ENCODE assay signal across 9 cellular contexts in the genomic region with DNA sequence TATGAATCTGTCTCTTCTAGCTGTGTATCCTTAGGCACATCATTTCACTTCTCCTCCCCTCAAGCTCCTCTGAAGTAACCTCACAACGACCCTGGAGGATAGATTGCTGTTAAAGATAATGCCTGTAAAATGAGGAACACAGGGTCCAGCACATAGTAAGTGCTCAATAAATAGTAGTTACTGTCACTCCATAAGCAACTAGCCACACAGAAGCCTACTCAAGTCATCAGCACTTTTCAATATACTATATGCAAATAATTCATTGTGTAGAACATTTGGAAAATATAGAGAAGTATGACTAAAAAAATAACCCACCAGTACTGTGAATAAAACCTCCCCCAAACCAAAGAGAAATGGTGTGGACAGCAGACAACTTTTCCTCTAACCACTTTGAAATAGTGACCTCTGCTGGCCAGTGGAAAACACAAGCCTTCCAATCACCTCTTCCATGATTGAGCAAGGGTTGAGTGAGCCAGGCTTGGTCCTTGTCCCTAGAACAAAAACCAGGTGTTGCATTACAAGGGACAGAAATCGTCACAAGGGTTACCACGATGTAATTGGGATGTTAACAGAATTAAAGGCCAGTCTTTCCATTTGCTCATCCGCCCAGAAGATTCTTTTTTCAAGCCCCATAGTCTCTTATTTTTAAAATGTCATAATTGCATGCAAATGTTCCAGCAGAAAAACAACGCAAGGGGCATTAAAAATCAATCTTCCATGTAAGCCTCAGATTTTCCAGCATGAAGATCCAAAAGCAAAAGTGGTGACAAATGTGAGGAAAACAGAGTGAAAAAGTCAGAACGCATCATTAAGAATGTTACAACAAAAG. TPM values are rescaled to one million over a fixed set of nuclear protein-coding genes. Genes with fewer than 3 reads are reported as not detected.
DNase-seq lines count a peak whose midpoint lies in the region; ATAC-seq, FAIRE-seq and TF ChIP-seq lines count a peak whose summit lies in the region.
"Had no signal": no experiment of that assay in that cellular context is flagged by ENCODE, and none has a peak within 500 bp of the region (broad histone marks: within the 10 kb centered on the region; RNA-seq: fewer than 3 reads in every experiment).

No MANE protein-coding gene starts in this region.

- no peaks in the 10 kb centered on the region for H3K36me3 ChIP-seq in H1 (ENCODE audit: control insufficient read depth in 2 of 4, insufficient read depth in 4 of 4, low read length in 3 of 4)
- H3K36me3 ChIP-seq in mucosa of descending colon (ENCODE audit: low read depth): no peaks in the 10 kb centered on the region

- H3K14ac ChIP-seq in H1 (ENCODE audit: insufficient read length): no peak overlapping the region

- no peak overlapping the region for H3K27ac ChIP-seq in H1 (ENCODE audit: low read depth, low read length)
- H3K27ac ChIP-seq: BLaER1 treated with 17β-estradiol and CSF1 and Interleukin-3, amounts not matched to agents 10 nM and 100 nM had no signal

- peak; percentile 76 to 77 for TF ChIP-seq RAD21 in H1 (IDR thresholded peaks at IDR 0.05 in 1 of 2, conservative IDR thresholded peaks at IDR 0.05 in 1 of 2; ENCODE audit: low read depth in 2 of 2, low read length in 2 of 2)

- H3K18ac ChIP-seq in H1 (ENCODE audit: extremely low read depth, low read length): no peak overlapping the region

- H2BK5ac ChIP-seq in H1 (ENCODE audit: low read depth, low read length): no peak overlapping the region

- no peak overlapping the region for H3K9ac ChIP-seq in H1 (replicated peaks in 1 of 4; ENCODE audit: extremely low read depth in 1 of 4, low read depth in 3 of 4, low read length in 3 of 4)
- H3K9ac ChIP-seq: BLaER1 treated with 17β-estradiol and CSF1 and Interleukin-3, amounts not matched to agents 10 nM and 100 nM had no signal

- H2BK120ac ChIP-seq in H1 (replicated peaks; ENCODE audit: low read depth, low read length): no peak overlapping the region

- no peak overlapping the region for H2BK20ac ChIP-seq in H1 (ENCODE audit: low read length)

- H3K23me2 ChIP-seq in H1 (ENCODE audit: low read depth, low read length): no peaks in the 10 kb centered on the region

- no peaks in the 10 kb centered on the region for H3K79me2 ChIP-seq in H1 (ENCODE audit: control insufficient read depth in 1 of 2, insufficient read depth in 2 of 2, low read length in 2 of 2)

- no peak for FAIRE-seq in HTR-8/SVneo (lab: Jason Lieb, UNC)
- FAIRE-seq in RCC 7860 (lab: Jason Lieb, UNC): peak; percentile 69
- peak; percentile 86 for FAIRE-seq in H1 (lab: Jason Lieb, UNC)

- no peak for TF ChIP-seq EP300 in H1 (IDR thresholded peaks at IDR 0.05; ENCODE audit: borderline replicate concordance in 1 of 2, low read depth in 2 of 2, low read length in 2 of 2)

- no peaks in the 10 kb centered on the region for H4K20me1 ChIP-seq in H1 (replicated peaks in 1 of 2; ENCODE audit: control insufficient read depth in 1 of 2, insufficient read depth in 2 of 2, low read length in 2 of 2)
- H4K20me1 ChIP-seq: BLaER1 treated with 17β-estradiol and CSF1 and Interleukin-3, amounts not matched to agents 10 nM and 100 nM had no signal

- H4K8ac ChIP-seq in H1 (ENCODE audit: extremely low read depth, insufficient read depth, low read length): no peak overlapping the region

- no peaks in the 10 kb centered on the region for H3K79me1 ChIP-seq in H1 (ENCODE audit: low read depth, low read length)

- no peak overlapping the region for H3K56ac ChIP-seq in H1 (replicated peaks; ENCODE audit: insufficient read length, low read depth, low read length)

- no peaks in the 10 kb centered on the region for H3K27me3 ChIP-seq in H1 (replicated peaks in 1 of 4; ENCODE audit: control insufficient read depth in 3 of 4, extremely low read depth in 1 of 4, insufficient read depth in 3 of 4, low read length in 3 of 4)
- H3K27me3 ChIP-seq: BLaER1 treated with 17β-estradiol and CSF1 and Interleukin-3, amounts not matched to agents 10 nM and 100 nM had no signal

- peak; percentile 26 to 82 (median 69) for TF ChIP-seq CTCF in H1 (IDR thresholded peaks at IDR 0.05; ENCODE audit: control extremely low read depth in 1 of 3, insufficient read depth in 1 of 3, low read depth in 1 of 3, low read length in 3 of 3)
- TF ChIP-seq CTCF in mucosa of descending colon (IDR thresholded peaks at IDR 0.05): peak; percentile 50

- intact Hi-C loops in mucosa of descending colon (cut with DNase I, micrococcal nuclease): loop anchor here (5.0 to 10.0 kb wide), 2 partner anchors 267 to 270 kb away; no protein-coding TSS in a partner anchor

- no peaks in the 10 kb centered on the region for H3K9me3 ChIP-seq in H1 (ENCODE audit: insufficient read depth in 2 of 2, low read depth in 1 of 2, low read length in 1 of 2)
- no peaks in the 10 kb centered on the region for H3K9me3 ChIP-seq in mucosa of descending colon

- DNase-seq in NCI-H1436 (lab: John Stamatoyannopoulos, UW): peak; percentile 19
- DNase-seq in NCI-H1436 treated with DMSO at 0.1 percent for 48 hours (lab: John Stamatoyannopoulos, UW): no peak
- DNase-seq in HTR-8/SVneo (ENCODE audit: insufficient read length, low spot score): peak; percentile 49
- peak; percentile 49 for DNase-seq in RCC 7860 (ENCODE audit: low spot score)
- DNase-seq in H1 (ENCODE audit: low read depth in 1 of 2, low spot score in 2 of 2): no peak
- DNase-seq in mucosa of descending colon: peak in 1 of 3 donors; percentile 71

- H3K4me3 ChIP-seq in H1 (ENCODE audit: extremely low read depth in 1 of 4, insufficient read depth in 2 of 4, low read depth in 3 of 4, low read length in 4 of 4) (no peak overlapping the region), mucosa of descending colon (no peak overlapping the region)
- H3K4me3 ChIP-seq: BLaER1 treated with 17β-estradiol and CSF1 and Interleukin-3, amounts not matched to agents 10 nM and 100 nM had no signal

- POLR2A ChIA-PET in H1 (lab: Charles Lee; ENCODE audit: partially characterized antibody): interaction anchor here (0.7 kb wide), 1 partner anchor 95 kb away, joined by 3 read pairs; no protein-coding TSS in a partner anchor

- no peak overlapping the region for H4K91ac ChIP-seq in H1 (replicated peaks; ENCODE audit: insufficient read length, low read length)

- H4K5ac ChIP-seq in H1 (ENCODE audit: insufficient read length, low read depth, low read length): no peak overlapping the region

- H3K4me1 ChIP-seq in H1 (replicated peaks in 1 of 4; ENCODE audit: control insufficient read depth in 3 of 4, insufficient read depth in 4 of 4, low read length in 3 of 4) (no peaks in the 10 kb centered on the region), mucosa of descending colon (ENCODE audit: low read depth) (no peaks in the 10 kb centered on the region)

- no peak overlapping the region for H2AFZ ChIP-seq in H1 (ENCODE audit: low read length)

- CTCF ChIA-PET in H1 (lab: Charles Lee; ENCODE audit: partially characterized antibody): interaction anchor here (0.8 to 4.0 kb wide), 20 partner anchors 8 to 303 kb away, joined by 3 to 35 read pairs (median 4); no protein-coding TSS in a partner anchor

- ATAC-seq in mucosa of descending colon (peak; percentile 64), GM21423 (IDR thresholded peaks at IDR 0.05; ENCODE audit: unreplicated experiment) (no peak), HG02678 (IDR thresholded peaks at IDR 0.05; ENCODE audit: unreplicated experiment) (no peak)

- H3K4me2 ChIP-seq in H1 (ENCODE audit: insufficient read depth in 1 of 2, low read depth in 2 of 2, low read length in 2 of 2): no peak overlapping the region
- H3K4me2 ChIP-seq: BLaER1 treated with 17β-estradiol and CSF1 and Interleukin-3, amounts not matched to agents 10 nM and 100 nM had no signal

- no peak overlapping the region for H2AK5ac ChIP-seq in H1 (ENCODE audit: low read depth, low read length)

- 47% methylated on average over 6 of the region's 6 CpGs; no CpG with 5 or more reads in 1 of the 2 experiments for WGBS in H1 (ENCODE audit: extremely low coverage in 1 of 2, insufficient coverage in 1 of 2, insufficient read length in 1 of 2, insufficient replicate concordance in 2 of 2, low coverage in 1 of 2, low lambda C conversion rate in 2 of 2, missing lambda C conversion rate in 1 of 2), 2 experiments

- no peak overlapping the region for H2BK12ac ChIP-seq in H1 (ENCODE audit: low read depth, low read length)

- H2BK15ac ChIP-seq in H1 (ENCODE audit: low read length): no peak overlapping the region

- no peak for TF ChIP-seq POLR2A in H1 (IDR thresholded peaks at IDR 0.05; ENCODE audit: control extremely low read depth in 1 of 2, low read depth in 2 of 2, low read length in 2 of 2)

- H3K23ac ChIP-seq in H1 (ENCODE audit: insufficient read length): no peak overlapping the region

- no peak overlapping the region for H3K4ac ChIP-seq in H1 (replicated peaks; ENCODE audit: insufficient read length, low read depth, low read length)

TF ChIP-seq in H1, 55 proteins besides CTCF, POLR2A, EP300 and RAD21 (continues in another document):
- TF ChIP-seq, protein P1, sequence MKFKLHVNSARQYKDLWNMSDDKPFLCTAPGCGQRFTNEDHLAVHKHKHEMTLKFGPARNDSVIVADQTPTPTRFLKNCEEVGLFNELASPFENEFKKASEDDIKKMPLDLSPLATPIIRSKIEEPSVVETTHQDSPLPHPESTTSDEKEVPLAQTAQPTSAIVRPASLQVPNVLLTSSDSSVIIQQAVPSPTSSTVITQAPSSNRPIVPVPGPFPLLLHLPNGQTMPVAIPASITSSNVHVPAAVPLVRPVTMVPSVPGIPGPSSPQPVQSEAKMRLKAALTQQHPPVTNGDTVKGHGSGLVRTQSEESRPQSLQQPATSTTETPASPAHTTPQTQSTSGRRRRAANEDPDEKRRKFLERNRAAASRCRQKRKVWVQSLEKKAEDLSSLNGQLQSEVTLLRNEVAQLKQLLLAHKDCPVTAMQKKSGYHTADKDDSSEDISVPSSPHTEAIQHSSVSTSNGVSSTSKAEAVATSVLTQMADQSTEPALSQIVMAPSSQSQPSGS (IDR thresholded peaks at IDR 0.05; ENCODE audit: low read length): no peak
- no peak for TF ChIP-seq KDM5A (IDR thresholded peaks at IDR 0.05; ENCODE audit: low read length)
- no peak for TF ChIP-seq SRF (IDR thresholded peaks at IDR 0.05; ENCODE audit: low read depth, low read length)
- TF ChIP-seq CHD2 (IDR thresholded peaks at IDR 0.05; ENCODE audit: low read length): no peak

RNA-seq across cellular contexts. Expression of a gene that starts 15.7 kb away (rescaled TPM):
- total RNA-seq in H1 (2021; fragmentation: NEBNext Ultra II Directional; extraction: Animal tissue kit (Norgen Biotek cat#: 25700)): 0.21 and 0.22 TPM in 2 replicates
- 0.15 and 0.17 TPM in 2 replicates for polyA plus RNA-seq in H1 (2011; rRNA removed)
- polyA plus RNA-seq in H1 (2011; cell fraction: cytosol; rRNA removed): 0.06 TPM
- 0.31 TPM for polyA plus RNA-seq in H1 (2011; cell fraction: nucleus; rRNA removed)
- 0.08 to 0.11 TPM (median 0.10 TPM) in 3 of 4 replicates, not detected in the other for polyA plus RNA-seq in H1 (2012, experiment 1 of 2)
- 0.08 TPM for polyA plus RNA-seq in H1 (2012, experiment 2 of 2)
- polyA plus RNA-seq in H1 (2013, experiment 1 of 2): 0.18 TPM
- polyA plus RNA-seq in H1 (2013, experiment 2 of 2): 0.18 TPM
- polyA minus RNA-seq in H1 (2011; rRNA and poly(A)+ RNA removed): not detected in 2 replicates
- not detected for polyA minus RNA-seq in H1 (2011; cell fraction: cytosol; rRNA and poly(A)+ RNA removed)
- polyA minus RNA-seq in H1 (2011; cell fraction: nucleus; rRNA and poly(A)+ RNA removed): not detected
- under 1 TPM; 0.09 to 0.24 (median 0.14) TPM for total RNA-seq in mucosa of descending colon

Comparison
In these comparisons a context has a peak if more than half of its experiments do, and no peak if none do; other contexts are left out.
1. DNase-seq: peak in NCI-H1436 (single experiment), HTR-8/SVneo (single experiment) and RCC 7860 (single experiment); none in NCI-H1436 treated with DMSO at 0.1 percent for 48 hours (single experiment) and H1 (0 of 2).